22 cellular contexts compared by ENCODE assay signal in genomic region chr3:68945231-68945630, GRCh38. TPM values are rescaled to one million over a fixed set of nuclear protein-coding genes. Genes with fewer than 3 reads are reported as not detected.
DNase-seq lines count a peak whose midpoint lies in the region; FAIRE-seq and TF ChIP-seq lines count a peak whose summit lies in the region.
"Had no signal": no experiment of that assay in that cellular context is flagged by ENCODE, and none has a peak within 500 bp of the region (broad histone marks: within the 10 kb centered on the region; RNA-seq: fewer than 3 reads in every experiment).

No MANE protein-coding gene starts in this region.

- H3K9me3 ChIP-seq in SK-N-SH = no peaks in the 10 kb centered on the region
- H3K9me3 ChIP-seq in osteoblast (ENCODE audit: low read depth, low read length) = no peaks in the 10 kb centered on the region
- no peaks in the 10 kb centered on the region for H3K9me3 ChIP-seq in smooth muscle cell (replicated peaks; ENCODE audit: low read depth)

- H3K27me3 ChIP-seq in SK-N-SH (ENCODE audit: insufficient read depth) = peaks cover 1% of the 10 kb centered on the region; the same call in 1 of the 2 replicates
- H3K27me3 ChIP-seq in osteoblast (ENCODE audit: insufficient read depth, low read length) = peaks cover 2% of the 10 kb centered on the region
- peaks cover 23% of the 10 kb centered on the region for H3K27me3 ChIP-seq in smooth muscle cell (ENCODE audit: low read depth)

- no peaks in the 10 kb centered on the region; a peak in 1 of 4 replicates for H3K4me1 ChIP-seq in SK-N-SH (ENCODE audit: control insufficient read depth in 1 of 2, insufficient read depth in 2 of 2, low read depth in 1 of 2, low read length in 1 of 2)
- H3K4me1 ChIP-seq in osteoblast (ENCODE audit: insufficient read depth, low read length) = no peaks in the 10 kb centered on the region
- peaks cover 3% of the 10 kb centered on the region for H3K4me1 ChIP-seq in smooth muscle cell (ENCODE audit: low read depth)

- H3K9ac ChIP-seq in SK-N-SH (no peak overlapping the region), smooth muscle cell (ENCODE audit: low read depth) (no peak overlapping the region)
- H3K9ac ChIP-seq: GM23248 had no signal

- H2AFZ ChIP-seq in SK-N-SH (ENCODE audit: low read depth) (no peak overlapping the region), osteoblast (ENCODE audit: low read length) (no peak overlapping the region), smooth muscle cell (ENCODE audit: low read depth) (no peak overlapping the region)
- H2AFZ ChIP-seq: GM23248 had no signal

- H3K4me3 ChIP-seq in SK-N-SH (ENCODE audit: low read depth in 2 of 2, low read length in 1 of 2) (no peak overlapping the region), osteoblast (ENCODE audit: insufficient read depth, low read length) (no peak overlapping the region), smooth muscle cell (no peak overlapping the region)
- H3K4me3 ChIP-seq: GM12878, GM23248 had no signal

- 0% methylated on average over 1 of the region's 1 CpG for WGBS in SK-N-SH (ENCODE audit: low lambda C conversion rate)
- WGBS in smooth muscle cell (ENCODE audit: low lambda C conversion rate) = 89% methylated on average over 1 of the region's 1 CpG

- H3K27ac ChIP-seq in SK-N-SH (ENCODE audit: low read depth in 2 of 2, low read length in 1 of 2) (no peak overlapping the region), osteoblast (ENCODE audit: low read depth, low read length) (no peak overlapping the region), smooth muscle cell (ENCODE audit: low read depth) (no peak overlapping the region)
- H3K27ac ChIP-seq: GM23248 had no signal

- H3F3A ChIP-seq in SK-N-SH (replicated peaks; ENCODE audit: insufficient read depth) (no peaks in the 10 kb centered on the region), smooth muscle cell (ENCODE audit: low read depth) (no peaks in the 10 kb centered on the region)

- FAIRE-seq in D721Med (lab: Jason Lieb, UNC) = peak; percentile 72
- FAIRE-seq: GM12878, GM19239 had no signal

- CTCF ChIA-PET in SK-N-SH (lab: Yijun Ruan, JAX) = interaction anchor here (1.7 to 5.0 kb wide), 2 partner anchors 12 to 27 kb away, joined by 4 to 21 read pairs; partner anchors contain the start of gene TAFA4

- TF ChIP-seq CTCF in D721Med (IDR thresholded peaks at IDR 0.05; ENCODE audit: insufficient read depth, missing control alignments) (no peak), SK-N-SH (IDR thresholded peaks at IDR 0.05) (no peak), osteoblast (IDR thresholded peaks at IDR 0.05; ENCODE audit: extremely low read depth, low read depth, low read length) (no peak), smooth muscle cell (IDR thresholded peaks at IDR 0.05; ENCODE audit: borderline replicate concordance, insufficient read depth, poor library complexity, severe bottlenecking) (no peak)

- H3K79me2 ChIP-seq in SK-N-SH (ENCODE audit: insufficient read depth) = no peaks in the 10 kb centered on the region
- no peaks in the 10 kb centered on the region for H3K79me2 ChIP-seq in osteoblast (ENCODE audit: insufficient read depth, low read length)
- H3K79me2 ChIP-seq in smooth muscle cell (ENCODE audit: low read depth) = no peaks in the 10 kb centered on the region

- no peak for DNase-seq in D721Med (ENCODE audit: insufficient read length, low spot score)
- peak; percentile 82 for DNase-seq in NCI-H524 treated with DMSO at 0.1 percent for 48 hours (lab: John Stamatoyannopoulos, UW)
- no peak for DNase-seq in SK-N-SH
- DNase-seq in GOT3 (lab: John Stamatoyannopoulos, UW) = no peak
- no peak for DNase-seq in osteoblast (ENCODE audit: insufficient read length, low spot score, missing footprints)
- no peak for DNase-seq in smooth muscle cell (lab: John Stamatoyannopoulos, UW; ENCODE audit: unreplicated experiment)
- DNase-seq: C1 segment of cervical spinal cord; Calu3; CD4-positive, alpha-beta memory T cell; COR-L47; DMS 273 treated with DMSO at 0.1 percent for 48 hours; DMS79; EL; GDM1; GM23248; H9 had no signal

- H3K36me3 ChIP-seq in SK-N-SH (replicated peaks in 1 of 2; ENCODE audit: control insufficient read depth in 1 of 2, insufficient read depth in 2 of 2, low read length in 1 of 2) = no peaks in the 10 kb centered on the region
- H3K36me3 ChIP-seq in osteoblast (ENCODE audit: insufficient read depth, low read length) = no peaks in the 10 kb centered on the region
- H3K36me3 ChIP-seq in smooth muscle cell (ENCODE audit: low read depth) = no peaks in the 10 kb centered on the region

- no peaks in the 10 kb centered on the region for H4K20me1 ChIP-seq in SK-N-SH (ENCODE audit: insufficient read depth)
- no peaks in the 10 kb centered on the region for H4K20me1 ChIP-seq in osteoblast (ENCODE audit: insufficient read depth, low read length)
- H4K20me1 ChIP-seq in smooth muscle cell (ENCODE audit: low read depth) = no peaks in the 10 kb centered on the region

- peak in 1 of 2 experiments; percentile 59; a peak in 1 of 4 replicates for TF ChIP-seq EP300 in SK-N-SH (IDR thresholded peaks at IDR 0.05; ENCODE audit: borderline replicate concordance in 1 of 2, low read depth in 1 of 2, low read length in 1 of 2)

- POLR2A ChIA-PET in SK-N-SH (lab: Yijun Ruan, JAX) = no interaction called here

- H3K4me2 ChIP-seq in SK-N-SH (no peak overlapping the region), osteoblast (ENCODE audit: insufficient read depth, low read length) (no peak overlapping the region), smooth muscle cell (no peak overlapping the region)

- H3K9me2 ChIP-seq in SK-N-SH = no peaks in the 10 kb centered on the region

- TF ChIP-seq RAD21 in SK-N-SH (IDR thresholded peaks at IDR 0.05; ENCODE audit: low read length) = no peak

TF ChIP-seq in SK-N-SH, 30 proteins besides CTCF, POLR2A, EP300 and RAD21:
- TF ChIP-seq POLR2AphosphoS5 (IDR thresholded peaks at IDR 0.05; ENCODE audit: low read depth, low read length) (no peak), GABPA (IDR thresholded peaks at IDR 0.05; ENCODE audit: low read depth) (no peak), RCOR1 (IDR thresholded peaks at IDR 0.05; ENCODE audit: low read length) (peak; percentile 66; the same call in 1 of the 2 replicates)
TF ChIP-seq in SK-N-SH: peak in this region for 1.

RNA-seq across cellular contexts. Expression of gene TAFA4, which starts 12.9 kb away (rescaled TPM):
- not detected in 2 replicates for polyA plus RNA-seq in SK-N-SH (2012; rRNA removed)
- polyA plus RNA-seq in SK-N-SH (2012; cell fraction: cytosol; rRNA removed) = not detected in 2 replicates
- polyA plus RNA-seq in SK-N-SH (2012; cell fraction: nucleus; rRNA removed) = not detected in 2 replicates
- total RNA-seq in osteoblast = not detected in 2 replicates
- 0.09 TPM in 1 of 2 replicates, not detected in the other for total RNA-seq in smooth muscle cell
- 0.07 TPM in 1 of 2 replicates, not detected in the other for polyA plus RNA-seq in smooth muscle cell
- total RNA-seq: A172; A673; Calu3; CD4-positive, alpha-beta memory T cell; GM12878; GM23248; H4 had no signal
- polyA plus RNA-seq: BJ; CD4-positive, alpha-beta memory T cell; GM12878; GM23248 had no signal
